ENCODE assay signal across 8 cellular contexts in genomic region chr17:81090361-81091133, GRCh38. TPM values are rescaled to one million over a fixed set of nuclear protein-coding genes. Genes with fewer than 3 reads are reported as not detected.
A peak's percentile ranks its signal among the peaks of the same experiment; 100 is the strongest.
DNase-seq lines count a peak whose midpoint lies in the region; ATAC-seq and TF ChIP-seq lines count a peak whose summit lies in the region.

No MANE protein-coding gene starts in this region.

- H3K4me3 ChIP-seq in AG10803 (ENCODE audit: low read length), result no peak overlapping the region

- no peak for ATAC-seq in activated T-cell treated with anti-CD3 and anti-CD28 coated beads, Interleukin-2, amount 50 U/mL, for 72 hours (replicated peaks in 1 of 2)
- ATAC-seq in left lobe of liver (peak; percentile 36), HG03280 (IDR thresholded peaks at IDR 0.05; ENCODE audit: unreplicated experiment) (no peak)

- no peaks in the 10 kb centered on the region for H3K9me3 Mint-ChIP-seq in activated T-cell treated with anti-CD3 and anti-CD28 coated beads, Interleukin-2, amount 50 U/mL, for 72 hours

- no peak for TF ChIP-seq CTCF in AG10803 (conservative IDR thresholded peaks at IDR 0.05; ENCODE audit: low read length)

- DNase-seq in AG10803 (ENCODE audit: low read depth) (peak; percentile 57), KBM-7 (peak; percentile 37), left lobe of liver (ENCODE audit: low spot score) (no peak), kidney glomerular epithelial cell (lab: John Stamatoyannopoulos, UW) (no peak), hypothalamus (lab: John Stamatoyannopoulos, UW) (no peak), NCI-H1436 treated with DMSO at 0.1 percent for 48 hours (lab: John Stamatoyannopoulos, UW) (no peak)
- peak; percentile 19 to 29 for DNase-seq in activated T-cell treated with anti-CD3 and anti-CD28 coated beads, Interleukin-2, amount 50 U/mL, for 72 hours

- peaks cover 15% of the 10 kb centered on the region for H3K4me1 Mint-ChIP-seq in activated T-cell treated with anti-CD3 and anti-CD28 coated beads, Interleukin-2, amount 50 U/mL, for 72 hours (ENCODE audit: low read depth)

- in situ Hi-C loops in KBM-7 (cut with MboI; ENCODE audit: low pct_unique_long_range_greater_than_20kb, low sequenced_read_pairs), result no loop called here

- no peaks in the 10 kb centered on the region for H3K27me3 Mint-ChIP-seq in activated T-cell treated with anti-CD3 and anti-CD28 coated beads, Interleukin-2, amount 50 U/mL, for 72 hours (ENCODE audit: low read depth)

- H3K27ac Mint-ChIP-seq in activated T-cell treated with anti-CD3 and anti-CD28 coated beads, Interleukin-2, amount 50 U/mL, for 72 hours, result no peak overlapping the region

- no peaks in the 10 kb centered on the region for H3K36me3 Mint-ChIP-seq in activated T-cell treated with anti-CD3 and anti-CD28 coated beads, Interleukin-2, amount 50 U/mL, for 72 hours (ENCODE audit: insufficient read depth in 2 of 2)

- no peak overlapping the region for H3K4me3 Mint-ChIP-seq in activated T-cell treated with anti-CD3 and anti-CD28 coated beads, Interleukin-2, amount 50 U/mL, for 72 hours

RNA-seq across cellular contexts. Expression of gene BAIAP2, which starts 55.6 kb away (rescaled TPM):
- 1 to 10 TPM; 8.7 TPM for total RNA-seq in activated T-cell treated with anti-CD3 and anti-CD28 coated beads, Interleukin-2, amount 50 U/mL, for 72 hours
- 101 TPM for total RNA-seq in left lobe of liver

Comparison
In these comparisons a context has a peak if more than half of its experiments do, and no peak if none do; other contexts are left out.
1. DNase-seq: peak in AG10803 (single experiment), KBM-7 (single experiment) and activated T-cell treated with anti-CD3 and anti-CD28 coated beads, Interleukin-2, amount 50 U/mL, for 72 hours (2 of 2); none in left lobe of liver (single experiment), kidney glomerular epithelial cell (single experiment), hypothalamus (0 of 51) and NCI-H1436 treated with DMSO at 0.1 percent for 48 hours (single experiment).
2. RNA of gene BAIAP2, which starts 55.6 kb away (total RNA-seq): 101 TPM in left lobe of liver (single experiment); 8.7 TPM in activated T-cell treated with anti-CD3 and anti-CD28 coated beads, Interleukin-2, amount 50 U/mL, for 72 hours; every median in the first group is over 10 times any median in the second.